17 cellular contexts compared by ENCODE assay signal in the genomic region with DNA sequence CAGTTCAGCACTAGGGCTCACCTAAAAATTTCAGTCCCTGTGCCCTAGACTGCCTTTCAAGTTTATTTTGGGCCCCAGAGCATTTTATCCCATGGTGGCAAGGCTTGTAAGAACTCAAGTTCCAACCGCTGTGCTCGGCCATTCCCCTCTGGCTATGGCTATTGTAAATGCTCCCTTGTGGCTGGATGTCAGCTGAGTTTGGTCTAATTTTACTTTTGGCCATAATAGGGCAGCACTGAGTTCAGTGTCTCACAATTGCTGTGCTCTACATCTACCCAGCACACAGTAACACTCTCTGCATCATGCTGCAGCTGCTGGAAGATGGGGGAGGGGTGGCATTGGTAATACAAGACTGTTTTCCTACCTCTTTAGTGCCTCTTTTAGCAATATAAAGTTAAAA.
A peak's percentile ranks its signal among the peaks of the same experiment; 100 is the strongest.
DNase-seq lines count a peak whose midpoint lies in the region; ATAC-seq and TF ChIP-seq lines count a peak whose summit lies in the region.
"Had no signal": no experiment of that assay in that cellular context is flagged by ENCODE, and none has a peak within 500 bp of the region (broad histone marks: within the 10 kb centered on the region; RNA-seq: fewer than 3 reads in every experiment).

No MANE protein-coding gene starts in this region.

- ATAC-seq in HCT116 (peak; percentile 54; the same call in 1 of the 2 replicates), HG03039 (IDR thresholded peaks at IDR 0.05; ENCODE audit: unreplicated experiment) (no peak)

- H3K9me3 Mint-ChIP-seq in neural progenitor cell: peaks cover 6% of the 10 kb centered on the region

- H3K27me3 ChIP-seq in HCT116 (ENCODE audit: insufficient read depth, low read length): no peaks in the 10 kb centered on the region
- no peaks in the 10 kb centered on the region for H3K27me3 ChIP-seq in neural progenitor cell

- no peaks in the 10 kb centered on the region for H3K9me2 ChIP-seq in HCT116 (ENCODE audit: insufficient read depth)

- no peak overlapping the region for H2AFZ ChIP-seq in HCT116 (ENCODE audit: low read depth, low read length, poor library complexity, severe bottlenecking)
- no peak overlapping the region for H2AFZ ChIP-seq in neural progenitor cell (replicated peaks)

- H3K36me3 ChIP-seq in HCT116 (ENCODE audit: control insufficient read depth in 1 of 2, insufficient read depth in 2 of 2, low read length in 2 of 2) (no peaks in the 10 kb centered on the region), neural progenitor cell (no peaks in the 10 kb centered on the region)
- H3K36me3 ChIP-seq: HAP-1 had no signal

- DNase-seq in ELF-1 (ENCODE audit: low read depth, low spot score) (peak; percentile 72), HCT116 (ENCODE audit: low read depth, low spot score) (no peak), foreskin melanocyte (peak; percentile 69), neural progenitor cell (ENCODE audit: low spot score) (peak; percentile 2), NCI-H82 (lab: John Stamatoyannopoulos, UW) (no peak)
- DNase-seq in stimulated activated CD4-positive, alpha-beta T cell treated with anti-CD3 and anti-CD28 coated beads, Interleukin-1b, Interleukin-23, amount 100 ng/mL, for 48 hours: no peak
- DNase-seq: C1 segment of cervical spinal cord; Calu3; CD4-positive, alpha-beta T cell; DMS 273 treated with DMSO at 0.1 percent for 48 hours; DMS79 treated with DMSO at 0.1 percent for 48 hours; GF-D8; HFFc6; IMR-90 had no signal

- no peak for TF ChIP-seq POLR2A in HCT116 (IDR thresholded peaks at IDR 0.05; ENCODE audit: borderline replicate concordance, extremely low read depth, insufficient read depth, insufficient read length)

- H3K4me1 Mint-ChIP-seq in neural progenitor cell: no peaks in the 10 kb centered on the region
- H3K4me1 Mint-ChIP-seq: B cell had no signal

- H3K4me2 ChIP-seq in HCT116 (ENCODE audit: low read length) (no peak overlapping the region), neural progenitor cell (no peak overlapping the region)

- H3K27ac Mint-ChIP-seq in neural progenitor cell: no peak overlapping the region
- H3K27ac Mint-ChIP-seq: B cell; CD4-positive, alpha-beta T cell; HFFc6 had no signal

- intact Hi-C loops in HCT116 (cut with micrococcal nuclease): no loop called here

- H3K4me1 ChIP-seq in HCT116 (ENCODE audit: control insufficient read depth in 1 of 2, insufficient read depth in 2 of 2, low read length in 2 of 2): peaks cover 0 to 10% of the 10 kb centered on the region in 2 experiments; a peak in 2 of 4 replicates
- H3K4me1 ChIP-seq in neural progenitor cell: no peaks in the 10 kb centered on the region
- H3K4me1 ChIP-seq: HAP-1 had no signal

- H3K9ac ChIP-seq in HCT116 (ENCODE audit: low read length): no peak overlapping the region
- H3K9ac ChIP-seq in neural progenitor cell: no peak overlapping the region

- H3K27me3 Mint-ChIP-seq in neural progenitor cell (ENCODE audit: insufficient read depth, low read depth): no peaks in the 10 kb centered on the region
- H3K27me3 Mint-ChIP-seq: B cell; CD4-positive, alpha-beta T cell had no signal

- no peaks in the 10 kb centered on the region for H3K79me2 ChIP-seq in HCT116 (ENCODE audit: insufficient read depth, low read length)
- no peaks in the 10 kb centered on the region for H3K79me2 ChIP-seq in neural progenitor cell (ENCODE audit: low read depth)

- H3K4me3 Mint-ChIP-seq in neural progenitor cell: no peak overlapping the region
- H3K4me3 Mint-ChIP-seq: B cell; CD4-positive, alpha-beta T cell; HFFc6 had no signal

- no peak overlapping the region for H3K27ac ChIP-seq in HCT116 (ENCODE audit: low read depth, low read length)
- H3K27ac ChIP-seq in neural progenitor cell: no peak overlapping the region

- POLR2A ChIA-PET in HCT116 (lab: Charles Lee): no interaction called here

- H3K9me3 ChIP-seq in HCT116 (ENCODE audit: control insufficient read depth in 1 of 2, insufficient read depth in 1 of 2, low read depth in 1 of 2, low read length in 2 of 2) (no peaks in the 10 kb centered on the region), neural progenitor cell (ENCODE audit: low read depth) (no peaks in the 10 kb centered on the region)
- H3K9me3 ChIP-seq: HAP-1 had no signal

- CTCF ChIA-PET in HCT116 (lab: Charles Lee): no interaction called here

- TF ChIP-seq CTCF in HCT116 (IDR thresholded peaks at IDR 0.05 in 2 of 3, conservative IDR thresholded peaks at IDR 0.05 in 1 of 3; ENCODE audit: borderline replicate concordance in 1 of 3, insufficient read depth in 1 of 3, low read depth in 2 of 3, low read length in 2 of 3) (no peak), neural progenitor cell (IDR thresholded peaks at IDR 0.05) (no peak)

- no peaks in the 10 kb centered on the region for H3K36me3 Mint-ChIP-seq in neural progenitor cell

- RAD21 ChIA-PET in HCT116 (lab: Charles Lee; ENCODE audit: low non-redundant PET in 1 of 2, low total read pairs in 2 of 2, uncharacterized antibody in 2 of 2, unreplicated experiment in 2 of 2): no interaction called here

- H3F3A ChIP-seq in neural progenitor cell (ENCODE audit: low read depth): no peaks in the 10 kb centered on the region

- no TSS peak for BruUV-seq in HCT116 (replicated peaks; lab: Mats Ljungman, UMichigan)

- no peaks in the 10 kb centered on the region for H4K20me1 ChIP-seq in HCT116 (ENCODE audit: insufficient read depth)
- no peaks in the 10 kb centered on the region for H4K20me1 ChIP-seq in neural progenitor cell (ENCODE audit: low read depth)

- no peak overlapping the region for H3K4me3 ChIP-seq in HCT116 (replicated peaks in 1 of 2; ENCODE audit: low read depth in 1 of 2, low read length in 2 of 2)
- H3K4me3 ChIP-seq in neural progenitor cell: no peak overlapping the region
- H3K4me3 ChIP-seq: HAP-1 had no signal

- no peak for TF ChIP-seq RAD21 in HCT116 (IDR thresholded peaks at IDR 0.05; ENCODE audit: low read depth)

TF ChIP-seq in HCT116, 20 proteins besides CTCF, POLR2A, EP300 and RAD21:
- TF ChIP-seq EGR1 (IDR thresholded peaks at IDR 0.05; ENCODE audit: low read depth) (no peak), YY1 (IDR thresholded peaks at IDR 0.05; ENCODE audit: extremely low read depth, insufficient replicate concordance, low read depth, low read length) (no peak), CBX3 (IDR thresholded peaks at IDR 0.05; ENCODE audit: low read depth) (no peak), FOSL1 (IDR thresholded peaks at IDR 0.05; ENCODE audit: low read depth) (no peak), POLR2AphosphoS5 (IDR thresholded peaks at IDR 0.05; ENCODE audit: low read depth, low read length) (no peak), ELF1 (IDR thresholded peaks at IDR 0.05; ENCODE audit: borderline replicate concordance, low read depth) (no peak), EZH2 (IDR thresholded peaks at IDR 0.05) (no peak), JUND (IDR thresholded peaks at IDR 0.05) (no peak), ZNF274 (IDR thresholded peaks at IDR 0.05; ENCODE audit: low read depth, low read length) (no peak), TCF7L2 (IDR thresholded peaks at IDR 0.05; ENCODE audit: borderline replicate concordance, extremely low read depth, insufficient read depth, insufficient read length) (no peak), SIN3A (IDR thresholded peaks at IDR 0.05; ENCODE audit: low read depth) (no peak), SRF (IDR thresholded peaks at IDR 0.05; ENCODE audit: low read depth) (no peak)
- TF ChIP-seq, protein P1, sequence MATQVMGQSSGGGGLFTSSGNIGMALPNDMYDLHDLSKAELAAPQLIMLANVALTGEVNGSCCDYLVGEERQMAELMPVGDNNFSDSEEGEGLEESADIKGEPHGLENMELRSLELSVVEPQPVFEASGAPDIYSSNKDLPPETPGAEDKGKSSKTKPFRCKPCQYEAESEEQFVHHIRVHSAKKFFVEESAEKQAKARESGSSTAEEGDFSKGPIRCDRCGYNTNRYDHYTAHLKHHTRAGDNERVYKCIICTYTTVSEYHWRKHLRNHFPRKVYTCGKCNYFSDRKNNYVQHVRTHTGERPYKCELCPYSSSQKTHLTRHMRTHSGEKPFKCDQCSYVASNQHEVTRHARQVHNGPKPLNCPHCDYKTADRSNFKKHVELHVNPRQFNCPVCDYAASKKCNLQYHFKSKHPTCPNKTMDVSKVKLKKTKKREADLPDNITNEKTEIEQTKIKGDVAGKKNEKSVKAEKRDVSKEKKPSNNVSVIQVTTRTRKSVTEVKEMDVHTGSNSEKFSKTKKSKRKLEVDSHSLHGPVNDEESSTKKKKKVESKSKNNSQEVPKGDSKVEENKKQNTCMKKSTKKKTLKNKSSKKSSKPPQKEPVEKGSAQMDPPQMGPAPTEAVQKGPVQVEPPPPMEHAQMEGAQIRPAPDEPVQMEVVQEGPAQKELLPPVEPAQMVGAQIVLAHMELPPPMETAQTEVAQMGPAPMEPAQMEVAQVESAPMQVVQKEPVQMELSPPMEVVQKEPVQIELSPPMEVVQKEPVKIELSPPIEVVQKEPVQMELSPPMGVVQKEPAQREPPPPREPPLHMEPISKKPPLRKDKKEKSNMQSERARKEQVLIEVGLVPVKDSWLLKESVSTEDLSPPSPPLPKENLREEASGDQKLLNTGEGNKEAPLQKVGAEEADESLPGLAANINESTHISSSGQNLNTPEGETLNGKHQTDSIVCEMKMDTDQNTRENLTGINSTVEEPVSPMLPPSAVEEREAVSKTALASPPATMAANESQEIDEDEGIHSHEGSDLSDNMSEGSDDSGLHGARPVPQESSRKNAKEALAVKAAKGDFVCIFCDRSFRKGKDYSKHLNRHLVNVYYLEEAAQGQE (IDR thresholded peaks at IDR 0.05; ENCODE audit: low read depth): no peak
- TF ChIP-seq, protein P2, sequence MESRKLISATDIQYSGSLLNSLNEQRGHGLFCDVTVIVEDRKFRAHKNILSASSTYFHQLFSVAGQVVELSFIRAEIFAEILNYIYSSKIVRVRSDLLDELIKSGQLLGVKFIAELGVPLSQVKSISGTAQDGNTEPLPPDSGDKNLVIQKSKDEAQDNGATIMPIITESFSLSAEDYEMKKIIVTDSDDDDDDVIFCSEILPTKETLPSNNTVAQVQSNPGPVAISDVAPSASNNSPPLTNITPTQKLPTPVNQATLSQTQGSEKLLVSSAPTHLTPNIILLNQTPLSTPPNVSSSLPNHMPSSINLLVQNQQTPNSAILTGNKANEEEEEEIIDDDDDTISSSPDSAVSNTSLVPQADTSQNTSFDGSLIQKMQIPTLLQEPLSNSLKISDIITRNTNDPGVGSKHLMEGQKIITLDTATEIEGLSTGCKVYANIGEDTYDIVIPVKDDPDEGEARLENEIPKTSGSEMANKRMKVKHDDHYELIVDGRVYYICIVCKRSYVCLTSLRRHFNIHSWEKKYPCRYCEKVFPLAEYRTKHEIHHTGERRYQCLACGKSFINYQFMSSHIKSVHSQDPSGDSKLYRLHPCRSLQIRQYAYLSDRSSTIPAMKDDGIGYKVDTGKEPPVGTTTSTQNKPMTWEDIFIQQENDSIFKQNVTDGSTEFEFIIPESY (IDR thresholded peaks at IDR 0.05; ENCODE audit: extremely low read depth, insufficient replicate concordance, low read length): no peak

Comparison
In these comparisons a context has a peak if more than half of its experiments do, and no peak if none do; other contexts are left out.
1. DNase-seq: peak in ELF-1 (single experiment), foreskin melanocyte (single experiment) and neural progenitor cell (single experiment); none in HCT116 (single experiment), NCI-H82 (single experiment) and stimulated activated CD4-positive, alpha-beta T cell treated with anti-CD3 and anti-CD28 coated beads, Interleukin-1b, Interleukin-23, amount 100 ng/mL, for 48 hours (single experiment).